11 cellular contexts compared by ENCODE assay signal in the genomic region with DNA sequence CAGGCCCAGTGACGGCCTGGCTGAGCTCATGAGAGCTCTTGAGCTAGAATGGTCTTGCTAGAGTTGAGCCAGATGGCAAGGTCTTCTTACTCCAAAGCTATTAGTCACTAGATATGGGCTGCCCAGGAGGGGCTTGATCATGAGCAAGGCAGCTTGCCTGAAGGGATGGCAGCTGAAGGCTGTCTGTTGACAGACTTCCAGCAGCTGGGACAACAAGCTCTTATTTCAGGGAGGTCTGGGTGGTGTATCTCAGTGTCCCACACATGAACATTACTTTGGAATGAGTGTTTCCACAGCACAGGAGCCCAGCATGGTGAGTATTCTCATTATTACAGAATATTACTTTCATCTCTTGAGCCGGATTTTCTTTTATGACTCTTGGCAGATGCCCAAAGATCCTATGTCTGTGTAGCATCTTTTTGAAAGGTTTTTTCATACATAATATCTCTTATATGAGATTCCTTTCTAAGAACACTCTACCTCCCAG.
A peak's percentile ranks its signal among the peaks of the same experiment; 100 is the strongest.
DNase-seq lines count a peak whose midpoint lies in the region; ATAC-seq and FAIRE-seq lines count a peak whose summit lies in the region.
"Had no signal": no experiment of that assay in that cellular context is flagged by ENCODE, and none has a peak within 500 bp of the region (broad histone marks: within the 10 kb centered on the region; RNA-seq: fewer than 3 reads in every experiment).

No MANE protein-coding gene starts in this region.

- no peak overlapping the region for H3K4me3 ChIP-seq in trophoblast cell (ENCODE audit: low read depth, low read length)

- peak; percentile 72 for FAIRE-seq in endometrium (lab: Jason Lieb, UNC)

- WGBS in trophoblast cell (ENCODE audit: extremely low coverage, insufficient coverage, insufficient read length) = no CpG with 5 or more reads among the region's 2 CpGs

- no peaks in the 10 kb centered on the region for H3K27me3 ChIP-seq in trophoblast cell (ENCODE audit: insufficient read depth, low read length)

- H4K8ac ChIP-seq in trophoblast cell (ENCODE audit: low read depth, low read length) = no peak overlapping the region

- no peak overlapping the region for H2AK5ac ChIP-seq in trophoblast cell (ENCODE audit: low read length)

- peaks cover 1% of the 10 kb centered on the region for H3K79me1 ChIP-seq in trophoblast cell (ENCODE audit: low read length)

- no peak overlapping the region for H3K23ac ChIP-seq in trophoblast cell (ENCODE audit: low read length)

- peak overlapping the region; percentile 79 for H2BK12ac ChIP-seq in trophoblast cell (ENCODE audit: low read length)

- H3K4me1 ChIP-seq in trophoblast cell (ENCODE audit: control insufficient read depth in 1 of 2, insufficient read depth in 2 of 2, low read length in 2 of 2) = peaks cover 6 to 8% of the 10 kb centered on the region in 2 experiments

- no peak overlapping the region for H4K12ac ChIP-seq in trophoblast cell (ENCODE audit: low read depth, low read length)

- peak; percentile 45 for DNase-seq in GM04504 (ENCODE audit: low read depth)
- DNase-seq in NCI-H446 treated with DMSO at 0.1 percent for 48 hours (lab: John Stamatoyannopoulos, UW) = peak; percentile 99
- DNase-seq in trophoblast cell = peak; percentile 93 to 97
- no peak for DNase-seq in middle frontal gyrus (ENCODE audit: extremely low spot score, low spot score)
- no peak for DNase-seq in kidney glomerular epithelial cell (lab: John Stamatoyannopoulos, UW)
- DNase-seq: activated effector memory CD4-positive, alpha-beta T cell treated with Interleukin-2 at 50 U/mL for 16 hours; naive thymus-derived CD4-positive, alpha-beta T cell; NCI-H2227 treated with DMSO at 0.1 percent for 48 hours had no signal

- H3K4me2 ChIP-seq in trophoblast cell (ENCODE audit: low read length) = no peak overlapping the region

- ATAC-seq in HG02642 (IDR thresholded peaks at IDR 0.05; ENCODE audit: poor library complexity, unreplicated experiment) = no peak
- no peak for ATAC-seq in HG03378 (IDR thresholded peaks at IDR 0.05; ENCODE audit: unreplicated experiment)
- ATAC-seq: naive thymus-derived CD4-positive, alpha-beta T cell had no signal

- no peak overlapping the region for H3K4ac ChIP-seq in trophoblast cell (ENCODE audit: low read depth, low read length)

- H4K91ac ChIP-seq in trophoblast cell (ENCODE audit: low read depth, low read length) = peak overlapping the region; percentile 45

- H3K14ac ChIP-seq in trophoblast cell (ENCODE audit: low read length) = no peak overlapping the region

- no peak overlapping the region for H3K18ac ChIP-seq in trophoblast cell (ENCODE audit: low read length)

- H3K79me2 ChIP-seq in trophoblast cell (ENCODE audit: control insufficient read depth, insufficient read depth, low read length, poor library complexity) = no peaks in the 10 kb centered on the region

- H2BK5ac ChIP-seq in trophoblast cell (ENCODE audit: low read depth, low read length, poor library complexity) = no peak overlapping the region

- H2AFZ ChIP-seq in trophoblast cell (ENCODE audit: insufficient read depth, low read length, poor library complexity) = no peak overlapping the region

- H3K36me3 ChIP-seq in trophoblast cell (ENCODE audit: control insufficient read depth in 1 of 2, insufficient read depth in 2 of 2, low read length in 2 of 2) = no peaks in the 10 kb centered on the region

- H3K9me3 ChIP-seq in trophoblast cell (ENCODE audit: insufficient read depth, low read depth, low read length) = no peaks in the 10 kb centered on the region

- H2BK120ac ChIP-seq in trophoblast cell (ENCODE audit: insufficient read depth, low read length, poor library complexity) = no peak overlapping the region

- H3K27ac ChIP-seq in trophoblast cell (ENCODE audit: low read depth, low read length) = no peak overlapping the region

- H3K9ac ChIP-seq in trophoblast cell (ENCODE audit: low read length) = no peak overlapping the region

Comparison
In these comparisons a context has a peak if more than half of its experiments do, and no peak if none do; other contexts are left out.
1. DNase-seq: peak in GM04504 (single experiment), NCI-H446 treated with DMSO at 0.1 percent for 48 hours (single experiment) and trophoblast cell (2 of 2); none in middle frontal gyrus (single experiment) and kidney glomerular epithelial cell (single experiment).